In the genomic region with DNA sequence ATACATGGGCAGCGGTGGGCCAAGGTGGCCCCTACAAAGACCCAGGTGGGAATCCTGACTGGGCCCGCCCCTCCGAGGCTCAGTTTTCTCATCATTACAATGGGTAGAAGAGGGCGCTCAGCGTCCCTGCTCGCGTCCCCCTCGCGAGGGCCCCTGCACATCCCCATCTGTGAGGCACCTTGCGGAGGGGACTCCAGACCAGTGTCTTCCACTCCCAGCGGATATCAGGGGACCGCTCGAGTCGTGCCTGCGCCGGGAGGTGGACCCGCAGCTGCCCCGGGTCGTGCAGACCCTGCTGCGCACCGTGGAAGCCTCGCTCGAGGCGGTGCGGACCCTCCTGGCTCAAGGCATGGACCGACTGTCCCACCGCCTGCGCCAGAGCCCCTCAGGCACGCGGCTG, we compare ENCODE assay signal across 16 cellular contexts. TPM values are rescaled to one million over a fixed set of nuclear protein-coding genes. Genes with fewer than 3 reads are reported as not detected.
DNase-seq lines count a peak whose midpoint lies in the region; ATAC-seq, FAIRE-seq and TF ChIP-seq lines count a peak whose summit lies in the region.
"Had no signal": no experiment of that assay in that cellular context is flagged by ENCODE, and none has a peak within 500 bp of the region (broad histone marks: within the 10 kb centered on the region; RNA-seq: fewer than 3 reads in every experiment).

No MANE protein-coding gene starts in this region.

- H3K27ac ChIP-seq in A549: no peak overlapping the region
- no peak overlapping the region for H3K27ac ChIP-seq in mesenchymal stem cell (ENCODE audit: low read length, poor library complexity, severe bottlenecking)
- H3K27ac ChIP-seq: KMS-11 had no signal

- H3K4me3 ChIP-seq in A549 (no peak overlapping the region), mesenchymal stem cell (ENCODE audit: insufficient read depth in 1 of 2, low read depth in 1 of 2, low read length in 2 of 2) (no peak overlapping the region)

- H3K14ac ChIP-seq in mesenchymal stem cell (ENCODE audit: low read length in 2 of 2): no peak overlapping the region

- H4K8ac ChIP-seq in mesenchymal stem cell (ENCODE audit: low read length): peak overlapping the region; percentile 51

- H3K36me3 Mint-ChIP-seq in central memory CD8-positive, alpha-beta T cell (ENCODE audit: insufficient read depth): peaks cover 7% of the 10 kb centered on the region
- H3K36me3 Mint-ChIP-seq: brain had no signal

- POLR2A ChIA-PET in A549 (lab: Yijun Ruan, JAX): no interaction called here

- FAIRE-seq in A549 (lab: Jason Lieb, UNC) (no peak), D721Med (lab: Jason Lieb, UNC) (no peak)

- no peak overlapping the region for H2BK12ac ChIP-seq in mesenchymal stem cell (ENCODE audit: low read length in 2 of 2)

- H3K4ac ChIP-seq in mesenchymal stem cell (ENCODE audit: low read depth in 1 of 2, low read length in 2 of 2): no peak overlapping the region

- ATAC-seq in A549: no peak
- no peak for ATAC-seq in central memory CD8-positive, alpha-beta T cell (replicated peaks; ENCODE audit: extremely low read depth, poor library complexity, severe bottlenecking)
- ATAC-seq in GM19395 (IDR thresholded peaks at IDR 0.05; ENCODE audit: unreplicated experiment): no peak
- no peak for ATAC-seq in HG02571 (IDR thresholded peaks at IDR 0.05; ENCODE audit: unreplicated experiment)

- 90% methylated on average over 14 of the region's 30 CpGs for WGBS in A549 (ENCODE audit: missing lambda C conversion rate)
- 84% methylated on average over 30 of the region's 30 CpGs for WGBS in mesenchymal stem cell

- H2AFZ ChIP-seq in mesenchymal stem cell (ENCODE audit: low read depth, low read length): no peak overlapping the region

- no peak overlapping the region for H2BK120ac ChIP-seq in mesenchymal stem cell (ENCODE audit: low read depth, low read length)

- H3K4me1 ChIP-seq in A549 (peaks cover 5% of the 10 kb centered on the region; the same call in 1 of the 3 replicates), ES-I3 (ENCODE audit: insufficient read depth, low read length) (no peaks in the 10 kb centered on the region; the same call in 1 of the 2 replicates), mesenchymal stem cell (ENCODE audit: control insufficient read depth, insufficient read depth, low read depth, low read length) (peaks cover 12% of the 10 kb centered on the region)

- DNase-seq in A549 (ENCODE audit: low read depth in 1 of 2, low spot score in 1 of 2) (no peak), mesenchymal stem cell (no peak), midbrain (lab: John Stamatoyannopoulos, UW) (no peak), D721Med (ENCODE audit: insufficient read length, low spot score) (no peak)
- DNase-seq in central memory CD8-positive, alpha-beta T cell (ENCODE audit: low spot score in 2 of 2): no peak

- peak overlapping the region; percentile 17; the same call in 1 of the 2 replicates for H3K9ac ChIP-seq in ES-I3 (ENCODE audit: low read depth, low read length)
- H3K9ac ChIP-seq in mesenchymal stem cell (ENCODE audit: low read length): no peak overlapping the region
- H3K9ac ChIP-seq: KMS-11 had no signal

- H3K23ac ChIP-seq in mesenchymal stem cell (ENCODE audit: low read length in 2 of 2): no peak overlapping the region

- H3K27me3 ChIP-seq in mesenchymal stem cell (ENCODE audit: control insufficient read depth in 1 of 2, insufficient read depth in 1 of 2, low read length in 2 of 2): peaks cover 15 to 29% of the 10 kb centered on the region in 2 experiments
- H3K27me3 ChIP-seq: adrenal gland had no signal

- no peak for TF ChIP-seq POLR2A in A549 (IDR thresholded peaks at IDR 0.05; ENCODE audit: low read length)

- no peak overlapping the region for H2AK5ac ChIP-seq in mesenchymal stem cell (ENCODE audit: low read length, severe bottlenecking)

- H3K4me2 ChIP-seq in A549: peak overlapping the region; percentile 99
- no peak overlapping the region for H3K4me2 ChIP-seq in mesenchymal stem cell (ENCODE audit: low read length, poor library complexity, severe bottlenecking)

- H3K79me1 ChIP-seq in mesenchymal stem cell (replicated peaks; ENCODE audit: low read length, poor library complexity, severe bottlenecking): no peaks in the 10 kb centered on the region

- H3K4me3 Mint-ChIP-seq in central memory CD8-positive, alpha-beta T cell: no peak overlapping the region

- H3K9me3 ChIP-seq in A549: no peaks in the 10 kb centered on the region
- no peaks in the 10 kb centered on the region for H3K9me3 ChIP-seq in ES-I3 (ENCODE audit: control insufficient read depth, insufficient read depth, low read length)
- H3K9me3 ChIP-seq in mesenchymal stem cell (ENCODE audit: control insufficient read depth, low read length): peaks cover 2% of the 10 kb centered on the region
- H3K9me3 ChIP-seq: adrenal gland, tibial artery had no signal

- no peak overlapping the region for H3K18ac ChIP-seq in mesenchymal stem cell (ENCODE audit: low read depth in 1 of 2, low read length in 2 of 2)

- CTCF ChIA-PET in A549 (lab: Yijun Ruan, JAX): interaction anchor here (1.4 to 2.1 kb wide), 3 partner anchors 10 to 36 kb away, joined by 4 to 5 read pairs (median 5); no protein-coding TSS in a partner anchor

- H2BK15ac ChIP-seq in mesenchymal stem cell (ENCODE audit: low read depth, poor library complexity, severe bottlenecking): peak overlapping the region; percentile 61

- H3K4me1 Mint-ChIP-seq in central memory CD8-positive, alpha-beta T cell: peaks cover 21% of the 10 kb centered on the region

- H4K91ac ChIP-seq in mesenchymal stem cell (ENCODE audit: low read length): no peak overlapping the region

- no peaks in the 10 kb centered on the region for H3K9me3 Mint-ChIP-seq in central memory CD8-positive, alpha-beta T cell
- H3K9me3 Mint-ChIP-seq: activated CD4-positive, alpha-beta T cell treated with anti-CD3 and anti-CD28 coated beads, Interleukin-2, amount 10 ng/mL, durations not matched to agents 24 days and 14 days; activated T-cell treated with anti-CD3 and anti-CD28 coated beads, Interleukin-2, amount 50 U/mL, for 4 hours; stimulated activated naive CD8-positive, alpha-beta T cell treated with anti-CD3 and anti-CD28 coated beads, Interleukin-15, amount 100 ng/mL, for 72 hours had no signal

- H3K36me3 ChIP-seq in ES-I3 (ENCODE audit: insufficient read depth, low read length) (no peaks in the 10 kb centered on the region), mesenchymal stem cell (ENCODE audit: control insufficient read depth in 1 of 2, insufficient read depth in 2 of 2, low read depth in 1 of 2, low read length in 2 of 2) (no peaks in the 10 kb centered on the region)
- H3K36me3 ChIP-seq: adrenal gland, heart left ventricle, tibial artery had no signal

- H2BK5ac ChIP-seq in mesenchymal stem cell (ENCODE audit: low read depth, low read length, poor library complexity, severe bottlenecking): no peak overlapping the region

- no peaks in the 10 kb centered on the region for H3K27me3 Mint-ChIP-seq in central memory CD8-positive, alpha-beta T cell

- peak overlapping the region; percentile 87 for H3K27ac Mint-ChIP-seq in central memory CD8-positive, alpha-beta T cell (ENCODE audit: low read depth)

- no peak for TF ChIP-seq CTCF in A549 (IDR thresholded peaks at IDR 0.05)
- TF ChIP-seq CTCF in D721Med (IDR thresholded peaks at IDR 0.05; ENCODE audit: insufficient read depth, missing control alignments): no peak

- no peak for TF ChIP-seq EP300 in A549 (IDR thresholded peaks at IDR 0.05)

- TF ChIP-seq RAD21 in A549 (conservative IDR thresholded peaks at IDR 0.05 in 1 of 2, IDR thresholded peaks at IDR 0.05 in 1 of 2): no peak

TF ChIP-seq in A549, 52 proteins besides CTCF, POLR2A, EP300 and RAD21:
- no peak for TF ChIP-seq ZSCAN20 (CRISPR knock-in tag; IDR thresholded peaks at IDR 0.05)
- no peak for TF ChIP-seq HOXB13 (CRISPR knock-in tag; IDR thresholded peaks at IDR 0.05; ENCODE audit: low read depth)
- no peak for TF ChIP-seq TP53 (CRISPR knock-in tag; IDR thresholded peaks at IDR 0.05)
- no peak for TF ChIP-seq MAFK (IDR thresholded peaks at IDR 0.05; ENCODE audit: partially characterized antibody)
- no peak for TF ChIP-seq ZNF302 (CRISPR knock-in tag; IDR thresholded peaks at IDR 0.05)
- no peak for TF ChIP-seq SREBF2 (IDR thresholded peaks at IDR 0.05)
- TF ChIP-seq, protein P1, sequence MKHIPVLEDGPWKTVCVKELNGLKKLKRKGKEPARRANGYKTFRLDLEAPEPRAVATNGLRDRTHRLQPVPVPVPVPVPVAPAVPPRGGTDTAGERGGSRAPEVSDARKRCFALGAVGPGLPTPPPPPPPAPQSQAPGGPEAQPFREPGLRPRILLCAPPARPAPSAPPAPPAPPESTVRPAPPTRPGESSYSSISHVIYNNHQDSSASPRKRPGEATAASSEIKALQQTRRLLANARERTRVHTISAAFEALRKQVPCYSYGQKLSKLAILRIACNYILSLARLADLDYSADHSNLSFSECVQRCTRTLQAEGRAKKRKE (CRISPR knock-in tag; IDR thresholded peaks at IDR 0.05; ENCODE audit: low read depth): no peak
- no peak for TF ChIP-seq RFX5 (IDR thresholded peaks at IDR 0.05)
TF ChIP-seq in A549: peak in this region for 0.

RNA-seq across cellular contexts. Expression of a gene that starts 15.3 kb away (rescaled TPM):
- 64.4 and 76.6 TPM in 2 replicates for polyA plus RNA-seq in A549 (2011; rRNA removed)
- 85.2 and 98.4 TPM in 2 replicates for polyA plus RNA-seq in A549 (2012; cell fraction: cytosol; rRNA removed)
- polyA plus RNA-seq in A549 (2012; cell fraction: nucleus; rRNA removed): 122 and 138 TPM in 2 replicates
- 54.5 to 57.2 TPM (median 57.1 TPM) in 3 replicates for polyA plus RNA-seq in A549 (2017; fragmentation: RNase III; extraction: RNeasy Plus Mini Kit Qiagen cat#74134 plus additional on column Dnase treatment)
- polyA minus RNA-seq in A549 (2011; rRNA and poly(A)+ RNA removed): 185 and 186 TPM in 2 replicates
- 163 TPM for polyA plus RNA-seq in mesenchymal stem cell (2013, experiment 1 of 2)
- 171 TPM for polyA plus RNA-seq in mesenchymal stem cell (2013, experiment 2 of 2)

RNA-seq across cellular contexts. Expression of a gene that starts 28.7 kb away (rescaled TPM):
- polyA plus RNA-seq in A549 (2011; rRNA removed) (24.9 and 28.8 TPM in 2 replicates), A549 (2017; fragmentation: RNase III; extraction: RNeasy Plus Mini Kit Qiagen cat#74134 plus additional on column Dnase treatment) (37.2 to 49.4 TPM (median 45.7 TPM) in 3 replicates)
- 55.6 and 75.8 TPM in 2 replicates for polyA plus RNA-seq in A549 (2012; cell fraction: cytosol; rRNA removed)
- 72.0 and 80.2 TPM in 2 replicates for polyA plus RNA-seq in A549 (2012; cell fraction: nucleus; rRNA removed)
- 41.5 and 47.5 TPM in 2 replicates for polyA minus RNA-seq in A549 (2011; rRNA and poly(A)+ RNA removed)
- 128 TPM for polyA plus RNA-seq in mesenchymal stem cell (2013, experiment 1 of 2)
- 128 TPM for polyA plus RNA-seq in mesenchymal stem cell (2013, experiment 2 of 2)
